ENCODE assay signal across 1 cellular context in the genomic region with DNA sequence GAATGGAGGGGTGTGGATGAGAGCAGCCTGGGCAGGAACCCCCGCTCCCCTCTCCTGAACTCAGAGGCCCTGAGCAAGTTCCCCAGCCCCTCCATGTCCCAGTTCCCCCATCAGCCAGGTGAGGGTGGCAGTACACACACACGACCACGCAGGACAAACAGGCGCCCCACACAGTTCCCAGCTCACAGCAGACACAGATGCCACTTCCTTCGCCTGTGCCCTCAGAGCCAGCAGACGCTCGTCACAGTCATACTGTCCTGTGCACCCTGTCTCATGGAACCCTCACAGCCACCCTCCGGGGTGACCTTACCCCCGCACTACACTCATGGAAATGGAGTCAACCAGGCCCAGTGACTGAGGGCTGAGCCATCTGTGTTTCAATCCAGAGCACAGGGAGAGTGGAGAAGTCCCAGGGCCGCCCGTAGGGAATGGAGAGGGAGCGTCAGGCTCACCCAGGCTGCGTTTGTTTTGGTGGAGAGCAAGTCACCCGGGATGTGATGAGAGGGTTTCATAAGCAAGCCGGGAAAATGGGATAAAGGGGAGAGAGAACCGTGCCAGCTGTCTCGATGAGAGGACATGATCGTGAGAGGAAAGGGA.
TF ChIP-seq lines count a peak whose summit lies in the region.

No MANE protein-coding gene starts in this region.

TF ChIP-seq in GM23338, 12 proteins besides CTCF, POLR2A, EP300 and RAD21 (continued from another document):
- TF ChIP-seq, protein P1, sequence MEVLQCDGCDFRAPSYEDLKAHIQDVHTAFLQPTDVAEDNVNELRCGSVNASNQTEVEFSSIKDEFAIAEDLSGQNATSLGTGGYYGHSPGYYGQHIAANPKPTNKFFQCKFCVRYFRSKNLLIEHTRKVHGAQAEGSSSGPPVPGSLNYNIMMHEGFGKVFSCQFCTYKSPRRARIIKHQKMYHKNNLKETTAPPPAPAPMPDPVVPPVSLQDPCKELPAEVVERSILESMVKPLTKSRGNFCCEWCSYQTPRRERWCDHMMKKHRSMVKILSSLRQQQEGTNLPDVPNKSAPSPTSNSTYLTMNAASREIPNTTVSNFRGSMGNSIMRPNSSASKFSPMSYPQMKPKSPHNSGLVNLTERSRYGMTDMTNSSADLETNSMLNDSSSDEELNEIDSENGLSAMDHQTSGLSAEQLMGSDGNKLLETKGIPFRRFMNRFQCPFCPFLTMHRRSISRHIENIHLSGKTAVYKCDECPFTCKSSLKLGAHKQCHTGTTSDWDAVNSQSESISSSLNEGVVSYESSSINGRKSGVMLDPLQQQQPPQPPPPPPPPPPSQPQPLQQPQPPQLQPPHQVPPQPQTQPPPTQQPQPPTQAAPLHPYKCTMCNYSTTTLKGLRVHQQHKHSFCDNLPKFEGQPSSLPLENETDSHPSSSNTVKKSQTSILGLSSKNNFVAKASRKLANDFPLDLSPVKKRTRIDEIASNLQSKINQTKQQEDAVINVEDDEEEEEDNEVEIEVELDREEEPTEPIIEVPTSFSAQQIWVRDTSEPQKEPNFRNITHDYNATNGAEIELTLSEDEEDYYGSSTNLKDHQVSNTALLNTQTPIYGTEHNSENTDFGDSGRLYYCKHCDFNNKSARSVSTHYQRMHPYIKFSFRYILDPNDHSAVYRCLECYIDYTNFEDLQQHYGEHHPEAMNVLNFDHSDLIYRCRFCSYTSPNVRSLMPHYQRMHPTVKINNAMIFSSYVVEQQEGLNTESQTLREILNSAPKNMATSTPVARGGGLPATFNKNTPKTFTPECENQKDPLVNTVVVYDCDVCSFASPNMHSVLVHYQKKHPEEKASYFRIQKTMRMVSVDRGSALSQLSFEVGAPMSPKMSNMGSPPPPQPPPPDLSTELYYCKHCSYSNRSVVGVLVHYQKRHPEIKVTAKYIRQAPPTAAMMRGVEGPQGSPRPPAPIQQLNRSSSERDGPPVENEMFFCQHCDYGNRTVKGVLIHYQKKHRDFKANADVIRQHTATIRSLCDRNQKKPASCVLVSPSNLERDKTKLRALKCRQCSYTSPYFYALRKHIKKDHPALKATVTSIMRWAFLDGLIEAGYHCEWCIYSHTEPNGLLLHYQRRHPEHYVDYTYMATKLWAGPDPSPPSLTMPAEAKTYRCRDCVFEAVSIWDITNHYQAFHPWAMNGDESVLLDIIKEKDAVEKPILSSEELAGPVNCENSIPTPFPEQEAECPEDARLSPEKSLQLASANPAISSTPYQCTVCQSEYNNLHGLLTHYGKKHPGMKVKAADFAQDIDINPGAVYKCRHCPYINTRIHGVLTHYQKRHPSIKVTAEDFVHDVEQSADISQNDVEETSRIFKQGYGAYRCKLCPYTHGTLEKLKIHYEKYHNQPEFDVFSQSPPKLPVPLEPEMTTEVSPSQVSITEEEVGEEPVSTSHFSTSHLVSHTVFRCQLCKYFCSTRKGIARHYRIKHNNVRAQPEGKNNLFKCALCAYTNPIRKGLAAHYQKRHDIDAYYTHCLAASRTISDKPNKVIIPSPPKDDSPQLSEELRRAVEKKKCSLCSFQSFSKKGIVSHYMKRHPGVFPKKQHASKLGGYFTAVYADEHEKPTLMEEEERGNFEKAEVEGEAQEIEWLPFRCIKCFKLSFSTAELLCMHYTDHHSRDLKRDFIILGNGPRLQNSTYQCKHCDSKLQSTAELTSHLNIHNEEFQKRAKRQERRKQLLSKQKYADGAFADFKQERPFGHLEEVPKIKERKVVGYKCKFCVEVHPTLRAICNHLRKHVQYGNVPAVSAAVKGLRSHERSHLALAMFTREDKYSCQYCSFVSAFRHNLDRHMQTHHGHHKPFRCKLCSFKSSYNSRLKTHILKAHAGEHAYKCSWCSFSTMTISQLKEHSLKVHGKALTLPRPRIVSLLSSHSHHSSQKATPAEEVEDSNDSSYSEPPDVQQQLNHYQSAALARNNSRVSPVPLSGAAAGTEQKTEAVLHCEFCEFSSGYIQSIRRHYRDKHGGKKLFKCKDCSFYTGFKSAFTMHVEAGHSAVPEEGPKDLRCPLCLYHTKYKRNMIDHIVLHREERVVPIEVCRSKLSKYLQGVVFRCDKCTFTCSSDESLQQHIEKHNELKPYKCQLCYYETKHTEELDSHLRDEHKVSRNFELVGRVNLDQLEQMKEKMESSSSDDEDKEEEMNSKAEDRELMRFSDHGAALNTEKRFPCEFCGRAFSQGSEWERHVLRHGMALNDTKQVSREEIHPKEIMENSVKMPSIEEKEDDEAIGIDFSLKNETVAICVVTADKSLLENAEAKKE (CRISPR knock-in tag; IDR thresholded peaks at IDR 0.05): no peak
- TF ChIP-seq, protein P2, sequence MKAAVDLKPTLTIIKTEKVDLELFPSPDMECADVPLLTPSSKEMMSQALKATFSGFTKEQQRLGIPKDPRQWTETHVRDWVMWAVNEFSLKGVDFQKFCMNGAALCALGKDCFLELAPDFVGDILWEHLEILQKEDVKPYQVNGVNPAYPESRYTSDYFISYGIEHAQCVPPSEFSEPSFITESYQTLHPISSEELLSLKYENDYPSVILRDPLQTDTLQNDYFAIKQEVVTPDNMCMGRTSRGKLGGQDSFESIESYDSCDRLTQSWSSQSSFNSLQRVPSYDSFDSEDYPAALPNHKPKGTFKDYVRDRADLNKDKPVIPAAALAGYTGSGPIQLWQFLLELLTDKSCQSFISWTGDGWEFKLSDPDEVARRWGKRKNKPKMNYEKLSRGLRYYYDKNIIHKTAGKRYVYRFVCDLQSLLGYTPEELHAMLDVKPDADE (IDR thresholded peaks at IDR 0.05): no peak
- TF ChIP-seq EZH2 (IDR thresholded peaks at IDR 0.05; ENCODE audit: low read depth, unreplicated experiment) (no peak), POLR2AphosphoS5 (IDR thresholded peaks at IDR 0.05; ENCODE audit: low read depth) (no peak), ZNF331 (CRISPR knock-in tag; IDR thresholded peaks at IDR 0.05; ENCODE audit: low read depth) (no peak), NANOG (IDR thresholded peaks at IDR 0.05; ENCODE audit: borderline replicate concordance) (no peak), STAT1 (IDR thresholded peaks at IDR 0.05; ENCODE audit: unreplicated experiment) (no peak), JUNB (IDR thresholded peaks at IDR 0.05; ENCODE audit: unreplicated experiment) (no peak)
- TF ChIP-seq, protein P3, sequence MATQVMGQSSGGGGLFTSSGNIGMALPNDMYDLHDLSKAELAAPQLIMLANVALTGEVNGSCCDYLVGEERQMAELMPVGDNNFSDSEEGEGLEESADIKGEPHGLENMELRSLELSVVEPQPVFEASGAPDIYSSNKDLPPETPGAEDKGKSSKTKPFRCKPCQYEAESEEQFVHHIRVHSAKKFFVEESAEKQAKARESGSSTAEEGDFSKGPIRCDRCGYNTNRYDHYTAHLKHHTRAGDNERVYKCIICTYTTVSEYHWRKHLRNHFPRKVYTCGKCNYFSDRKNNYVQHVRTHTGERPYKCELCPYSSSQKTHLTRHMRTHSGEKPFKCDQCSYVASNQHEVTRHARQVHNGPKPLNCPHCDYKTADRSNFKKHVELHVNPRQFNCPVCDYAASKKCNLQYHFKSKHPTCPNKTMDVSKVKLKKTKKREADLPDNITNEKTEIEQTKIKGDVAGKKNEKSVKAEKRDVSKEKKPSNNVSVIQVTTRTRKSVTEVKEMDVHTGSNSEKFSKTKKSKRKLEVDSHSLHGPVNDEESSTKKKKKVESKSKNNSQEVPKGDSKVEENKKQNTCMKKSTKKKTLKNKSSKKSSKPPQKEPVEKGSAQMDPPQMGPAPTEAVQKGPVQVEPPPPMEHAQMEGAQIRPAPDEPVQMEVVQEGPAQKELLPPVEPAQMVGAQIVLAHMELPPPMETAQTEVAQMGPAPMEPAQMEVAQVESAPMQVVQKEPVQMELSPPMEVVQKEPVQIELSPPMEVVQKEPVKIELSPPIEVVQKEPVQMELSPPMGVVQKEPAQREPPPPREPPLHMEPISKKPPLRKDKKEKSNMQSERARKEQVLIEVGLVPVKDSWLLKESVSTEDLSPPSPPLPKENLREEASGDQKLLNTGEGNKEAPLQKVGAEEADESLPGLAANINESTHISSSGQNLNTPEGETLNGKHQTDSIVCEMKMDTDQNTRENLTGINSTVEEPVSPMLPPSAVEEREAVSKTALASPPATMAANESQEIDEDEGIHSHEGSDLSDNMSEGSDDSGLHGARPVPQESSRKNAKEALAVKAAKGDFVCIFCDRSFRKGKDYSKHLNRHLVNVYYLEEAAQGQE (IDR thresholded peaks at IDR 0.05; ENCODE audit: unreplicated experiment): no peak
